ENCODE assay signal across 18 cellular contexts in genomic region chr3:13966302-13966701, GRCh38.
DNase-seq lines count a peak whose midpoint lies in the region; ATAC-seq, FAIRE-seq and TF ChIP-seq lines count a peak whose summit lies in the region.
"Had no signal": no experiment of that assay in that cellular context is flagged by ENCODE, and none has a peak within 500 bp of the region (broad histone marks: within the 10 kb centered on the region; RNA-seq: fewer than 3 reads in every experiment).

No MANE protein-coding gene starts in this region.

- POLR2A ChIA-PET in PC-3 (lab: Charles Lee; ENCODE audit: unreplicated experiment) = no interaction called here

- CTCF ChIA-PET in PC-3 (lab: Charles Lee) = no interaction called here

- dilution Hi-C loops in keratinocyte (cut with MboI; ENCODE audit: extremely low pct_ligation_motif_present, low sequenced_read_pairs) = no loop called here

- no peaks in the 10 kb centered on the region for H3K9me3 ChIP-seq in PC-3 (ENCODE audit: low read length)
- H3K9me3 ChIP-seq in keratinocyte (ENCODE audit: control insufficient read depth, low read depth, low read length) = no peaks in the 10 kb centered on the region

- H3K4me3 ChIP-seq in PC-3 (ENCODE audit: low read length) = no peak overlapping the region
- H3K4me3 ChIP-seq in keratinocyte (ENCODE audit: control insufficient read depth in 2 of 3, extremely low read depth in 1 of 3, insufficient read depth in 2 of 3, low read depth in 1 of 3, low read length in 3 of 3) = no peak overlapping the region
- H3K4me3 ChIP-seq: GM23338 had no signal

- H3K9me2 ChIP-seq in PC-3 (replicated peaks; ENCODE audit: low read length) = no peaks in the 10 kb centered on the region

- TF ChIP-seq CTCF in PC-3 (conservative IDR thresholded peaks at IDR 0.05; ENCODE audit: low read depth, low read length) = no peak
- no peak for TF ChIP-seq CTCF in keratinocyte (optimal IDR thresholded peaks at IDR 0.05 in 1 of 3, IDR thresholded peaks at IDR 0.05 in 1 of 3, conservative IDR thresholded peaks at IDR 0.05 in 1 of 3; ENCODE audit: extremely low read depth in 1 of 3, insufficient read depth in 2 of 3, low read length in 3 of 3)

- H3F3A ChIP-seq in PC-3 (ENCODE audit: low read length, unreplicated experiment) = no peaks in the 10 kb centered on the region

- intact Hi-C loops in PC-3 (cut with micrococcal nuclease) = no loop called here

- FAIRE-seq in keratinocyte (lab: Jason Lieb, UNC) (no peak), GM19239 (lab: Jason Lieb, UNC) (no peak)
- FAIRE-seq: GM12891, GM18507 had no signal

- ATAC-seq in PC-3 = no peak
- ATAC-seq: GM23338, HCT116 had no signal

- no peak overlapping the region for H3K4me2 ChIP-seq in PC-3 (ENCODE audit: low read length)
- H3K4me2 ChIP-seq in keratinocyte (ENCODE audit: control insufficient read depth, extremely low read depth, insufficient read depth, low read depth, low read length) = peak overlapping the region; percentile 19
- H3K4me2 ChIP-seq: GM23338 had no signal

- H3K4me1 ChIP-seq in PC-3 (ENCODE audit: insufficient read depth, low read length) (no peaks in the 10 kb centered on the region), keratinocyte (ENCODE audit: control insufficient read depth, extremely low read depth, insufficient read depth, low read length) (peaks cover 6% of the 10 kb centered on the region)

- H3K79me2 ChIP-seq in PC-3 (ENCODE audit: low read length) (no peaks in the 10 kb centered on the region), keratinocyte (ENCODE audit: control insufficient read depth, insufficient read depth, low read length) (no peaks in the 10 kb centered on the region)

- DNase-seq in LoVo (ENCODE audit: low spot score) = peak; percentile 5
- DNase-seq in PC-3 = peak; percentile 18
- no peak for DNase-seq in keratinocyte (ENCODE audit: low read depth, low spot score)
- DNase-seq in activated naive CD4-positive, alpha-beta T cell treated with Interleukin-2 at 50 U/mL for 16 hours = no peak
- no peak for DNase-seq in GM19239 (ENCODE audit: insufficient read length, low spot score)
- no peak for DNase-seq in cerebellum (ENCODE audit: low spot score)
- DNase-seq: C1 segment of cervical spinal cord; Calu3; CD4-positive, alpha-beta memory T cell; COR-L47; DMS53; DMS79 treated with DMSO at 0.1 percent for 48 hours; GF-D8; H9 had no signal

- no peak overlapping the region for H3K9ac ChIP-seq in PC-3 (ENCODE audit: low read length)
- no peak overlapping the region for H3K9ac ChIP-seq in keratinocyte (ENCODE audit: control insufficient read depth, extremely low read depth, insufficient read depth, low read length)

- H3K9me1 ChIP-seq in keratinocyte (ENCODE audit: control insufficient read depth, extremely low read depth, insufficient read depth, low read length) = no peaks in the 10 kb centered on the region

- H3K27me3 ChIP-seq in PC-3 (ENCODE audit: low read length) (peaks cover 13% of the 10 kb centered on the region), keratinocyte (ENCODE audit: control insufficient read depth, extremely low read depth, insufficient read depth, low read length) (peaks cover 3% of the 10 kb centered on the region)

- H2AFZ ChIP-seq in PC-3 (ENCODE audit: low read length) = no peak overlapping the region
- H2AFZ ChIP-seq in keratinocyte (ENCODE audit: control insufficient read depth, low read length) = no peak overlapping the region
- H2AFZ ChIP-seq: GM23338 had no signal

- H4K20me1 ChIP-seq in PC-3 (ENCODE audit: low read length) (no peaks in the 10 kb centered on the region), keratinocyte (ENCODE audit: control insufficient read depth, extremely low read depth, insufficient read depth, low read length) (no peaks in the 10 kb centered on the region)

- H3K36me3 ChIP-seq in PC-3 (ENCODE audit: low read depth, low read length) (no peaks in the 10 kb centered on the region), keratinocyte (ENCODE audit: control insufficient read depth in 2 of 2, extremely low read depth in 1 of 2, insufficient read depth in 2 of 2, low read length in 2 of 2) (no peaks in the 10 kb centered on the region)

- BruUV-seq in PC-3 (replicated peaks; lab: Mats Ljungman, UMichigan) = no TSS peak

- H3K27ac ChIP-seq in PC-3 (ENCODE audit: low read length) (no peak overlapping the region), keratinocyte (ENCODE audit: control insufficient read depth, insufficient read depth, low read length) (no peak overlapping the region)

Comparison
In these comparisons a context has a peak if more than half of its experiments do, and no peak if none do; other contexts are left out.
1. DNase-seq: peak in LoVo (single experiment) and PC-3 (single experiment); none in keratinocyte (single experiment), activated naive CD4-positive, alpha-beta T cell treated with Interleukin-2 at 50 U/mL for 16 hours (single experiment), GM19239 (single experiment) and cerebellum (single experiment).